In the genomic region with DNA sequence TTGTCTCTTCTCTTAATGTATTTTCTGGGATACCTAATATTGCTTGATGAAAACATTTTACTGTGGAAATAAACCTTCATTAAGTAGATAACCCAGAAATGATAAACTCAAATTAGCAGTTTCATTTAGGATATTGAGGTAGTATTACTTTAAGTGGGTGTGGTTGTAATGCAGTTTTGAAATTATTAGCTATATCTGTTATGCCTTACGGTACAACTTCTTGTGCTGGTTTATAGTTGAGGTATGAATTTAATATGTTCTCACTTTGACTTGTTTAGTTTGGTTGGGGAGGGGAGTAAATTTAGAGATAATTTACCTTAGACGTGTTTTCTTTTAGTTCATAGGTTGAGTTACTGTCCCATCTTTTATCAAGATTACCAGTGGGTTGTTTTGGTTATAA, we compare ENCODE assay signal across 14 cellular contexts.
DNase-seq lines count a peak whose midpoint lies in the region; ATAC-seq, FAIRE-seq and TF ChIP-seq lines count a peak whose summit lies in the region.
"Had no signal": no experiment of that assay in that cellular context is flagged by ENCODE, and none has a peak within 500 bp of the region (broad histone marks: within the 10 kb centered on the region; RNA-seq: fewer than 3 reads in every experiment).

No MANE protein-coding gene starts in this region.

- H3K9me2 ChIP-seq in DOHH2 (replicated peaks; ENCODE audit: control insufficient read depth, low read length) (no peaks in the 10 kb centered on the region), Karpas-422 (replicated peaks; ENCODE audit: insufficient read depth, low read length) (no peaks in the 10 kb centered on the region)

- H3K27ac Mint-ChIP-seq in astrocyte (ENCODE audit: unreplicated experiment): no peak overlapping the region
- peak overlapping the region; percentile 84 for H3K27ac Mint-ChIP-seq in stimulated activated memory B cell treated with anti-CD40 and anti-IgM and Interleukin-4, amounts not matched to agents 10 μg/mL and 1 μg/mL and 100 μg/mL, for 72 hours
- H3K27ac Mint-ChIP-seq: T-helper 2 cell treated with Interferon-gamma antibody and Interleukin-4, amounts not matched to agents 5 μg/mL and 100 μg/mL, for 36 hours had no signal

- no peaks in the 10 kb centered on the region for H3K36me3 Mint-ChIP-seq in astrocyte (ENCODE audit: low read depth, unreplicated experiment)
- H3K36me3 Mint-ChIP-seq in stimulated activated memory B cell treated with anti-CD40 and anti-IgM and Interleukin-4, amounts not matched to agents 10 μg/mL and 1 μg/mL and 100 μg/mL, for 72 hours: peaks cover 17% of the 10 kb centered on the region

- no peak for TF ChIP-seq CTCF in DOHH2 (IDR thresholded peaks at IDR 0.05; ENCODE audit: low read depth, low read length, poor library complexity, severe bottlenecking)
- TF ChIP-seq CTCF in astrocyte (IDR thresholded peaks at IDR 0.05; ENCODE audit: insufficient read depth, low read depth, low read length): no peak

- H3K9me3 ChIP-seq in DOHH2 (ENCODE audit: control insufficient read depth, insufficient read depth, low read length): peaks cover 4% of the 10 kb centered on the region; the same call in 1 of the 2 replicates
- H3K9me3 ChIP-seq in Karpas-422 (ENCODE audit: low read length): no peaks in the 10 kb centered on the region
- no peaks in the 10 kb centered on the region for H3K9me3 ChIP-seq in astrocyte (ENCODE audit: insufficient read depth, low read depth, low read length)
- H3K9me3 ChIP-seq: BE2C had no signal

- H4K20me1 ChIP-seq in DOHH2 (ENCODE audit: control insufficient read depth, insufficient read depth, low read depth, low read length): no peaks in the 10 kb centered on the region
- no peaks in the 10 kb centered on the region for H4K20me1 ChIP-seq in Karpas-422 (ENCODE audit: insufficient read depth, low read depth, low read length)
- H4K20me1 ChIP-seq in astrocyte (ENCODE audit: insufficient read depth, low read length): peaks cover 15% of the 10 kb centered on the region

- no peak overlapping the region for H3K4me3 Mint-ChIP-seq in astrocyte (ENCODE audit: unreplicated experiment)
- peak overlapping the region; percentile 67 for H3K4me3 Mint-ChIP-seq in stimulated activated memory B cell treated with anti-CD40 and anti-IgM and Interleukin-4, amounts not matched to agents 10 μg/mL and 1 μg/mL and 100 μg/mL, for 72 hours
- H3K4me3 Mint-ChIP-seq: T-helper 2 cell treated with Interferon-gamma antibody and Interleukin-4, amounts not matched to agents 5 μg/mL and 100 μg/mL, for 36 hours had no signal

- H3K9me3 Mint-ChIP-seq in astrocyte (ENCODE audit: unreplicated experiment): peaks cover 3% of the 10 kb centered on the region
- no peaks in the 10 kb centered on the region for H3K9me3 Mint-ChIP-seq in stimulated activated memory B cell treated with anti-CD40 and anti-IgM and Interleukin-4, amounts not matched to agents 10 μg/mL and 1 μg/mL and 100 μg/mL, for 72 hours
- H3K9me3 Mint-ChIP-seq: T-helper 2 cell treated with Interferon-gamma antibody and Interleukin-4, amounts not matched to agents 5 μg/mL and 100 μg/mL, for 36 hours had no signal

- H3K36me3 ChIP-seq in DOHH2 (ENCODE audit: control insufficient read depth, low read length) (peaks cover 55% of the 10 kb centered on the region), Karpas-422 (ENCODE audit: insufficient read depth, low read length) (peaks cover 15% of the 10 kb centered on the region), astrocyte (ENCODE audit: insufficient read depth, low read length) (no peaks in the 10 kb centered on the region)
- H3K36me3 ChIP-seq: BE2C had no signal

- peak overlapping the region; percentile 77 for H3K4me2 ChIP-seq in DOHH2 (ENCODE audit: low read length)
- peak overlapping the region; percentile 91 for H3K4me2 ChIP-seq in Karpas-422 (ENCODE audit: low read depth, low read length, poor library complexity, severe bottlenecking)
- no peak overlapping the region for H3K4me2 ChIP-seq in astrocyte (ENCODE audit: low read length)

- no peak for ATAC-seq in stimulated activated memory B cell treated with anti-CD40 and anti-IgM and Interleukin-4, amounts not matched to agents 10 μg/mL and 1 μg/mL and 100 μg/mL, for 72 hours
- no peak for ATAC-seq in GM18498 (IDR thresholded peaks at IDR 0.05; ENCODE audit: unreplicated experiment)

- H3K9ac ChIP-seq in Karpas-422 (ENCODE audit: low read length): peak overlapping the region; percentile 79
- H3K9ac ChIP-seq in astrocyte (ENCODE audit: low read length): no peak overlapping the region

- peak; percentile 47 for FAIRE-seq in astrocyte (lab: Jason Lieb, UNC)
- FAIRE-seq: H1 had no signal

- no peak overlapping the region for H2AFZ ChIP-seq in Karpas-422 (ENCODE audit: low read length)
- no peak overlapping the region for H2AFZ ChIP-seq in astrocyte (ENCODE audit: low read depth, low read length)

- H3K4me1 ChIP-seq in DOHH2 (ENCODE audit: control insufficient read depth, low read length) (peaks cover 47% of the 10 kb centered on the region), Karpas-422 (ENCODE audit: low read length) (peaks cover 84% of the 10 kb centered on the region), astrocyte (ENCODE audit: insufficient read depth, low read length) (no peaks in the 10 kb centered on the region)
- H3K4me1 ChIP-seq: BE2C had no signal

- H3K79me2 ChIP-seq in DOHH2 (ENCODE audit: control insufficient read depth, low read length) (peaks cover 69% of the 10 kb centered on the region), Karpas-422 (ENCODE audit: low read length) (peaks cover 61% of the 10 kb centered on the region), astrocyte (ENCODE audit: insufficient read depth, low read length) (peaks cover 8% of the 10 kb centered on the region)

- H3K27ac ChIP-seq in DOHH2 (ENCODE audit: low read depth, low read length): peak overlapping the region; percentile 100
- peak overlapping the region; percentile 100 for H3K27ac ChIP-seq in Karpas-422 (ENCODE audit: low read length)
- H3K27ac ChIP-seq in astrocyte (ENCODE audit: low read depth, low read length): no peak overlapping the region

- H3K27me3 Mint-ChIP-seq in astrocyte (ENCODE audit: low read depth, unreplicated experiment): no peaks in the 10 kb centered on the region
- no peaks in the 10 kb centered on the region for H3K27me3 Mint-ChIP-seq in stimulated activated memory B cell treated with anti-CD40 and anti-IgM and Interleukin-4, amounts not matched to agents 10 μg/mL and 1 μg/mL and 100 μg/mL, for 72 hours

- no peak for DNase-seq in Karpas-422
- no peak for DNase-seq in astrocyte (ENCODE audit: low read depth)
- DNase-seq in NOMO-1 treated with dmso at 0.1 percent for 144 hours (lab: John Stamatoyannopoulos, UW; ENCODE audit: unreplicated experiment): no peak
- no peak for DNase-seq in SKM-1 (lab: John Stamatoyannopoulos, UW; ENCODE audit: unreplicated experiment)
- DNase-seq: BE2C, NCI-H1694 treated with DMSO at 0.1 percent for 48 hours, NCI-H345, SIG-M5, SW 1271 had no signal

- H3K4me3 ChIP-seq in DOHH2 (ENCODE audit: low read length) (peak overlapping the region; percentile 75), Karpas-422 (ENCODE audit: low read length) (peak overlapping the region; percentile 67), astrocyte (ENCODE audit: insufficient read depth, low read depth, low read length) (no peak overlapping the region)

- H3K27me3 ChIP-seq in DOHH2 (ENCODE audit: control insufficient read depth, low read length): no peaks in the 10 kb centered on the region
- no peaks in the 10 kb centered on the region for H3K27me3 ChIP-seq in Karpas-422 (ENCODE audit: low read length)
- no peaks in the 10 kb centered on the region for H3K27me3 ChIP-seq in astrocyte (ENCODE audit: insufficient read depth, low read length)
- H3K27me3 ChIP-seq: BE2C had no signal

- peaks cover 8% of the 10 kb centered on the region for H3K4me1 Mint-ChIP-seq in astrocyte (ENCODE audit: low read depth, unreplicated experiment)
- peaks cover 71% of the 10 kb centered on the region for H3K4me1 Mint-ChIP-seq in stimulated activated memory B cell treated with anti-CD40 and anti-IgM and Interleukin-4, amounts not matched to agents 10 μg/mL and 1 μg/mL and 100 μg/mL, for 72 hours

- H3F3A ChIP-seq in DOHH2 (ENCODE audit: control insufficient read depth, insufficient read depth): peaks cover 42% of the 10 kb centered on the region
